In the genomic region with DNA sequence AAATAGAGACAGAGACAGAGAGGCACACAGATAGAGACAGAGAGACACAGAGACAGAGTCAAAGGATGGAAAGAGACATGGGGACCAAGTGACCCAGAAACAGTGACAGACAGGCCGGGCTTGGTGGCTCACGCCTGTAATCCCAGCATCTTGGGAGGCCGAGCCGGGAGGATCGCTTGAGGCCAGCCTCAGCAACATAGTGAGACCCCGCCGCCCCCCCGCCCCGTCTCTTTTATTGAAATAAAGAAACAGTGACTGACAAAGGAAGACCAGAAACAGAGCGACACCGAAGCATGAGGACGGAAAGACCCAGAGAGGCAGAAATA, we compare ENCODE assay signal across 8 cellular contexts. TPM values are rescaled to one million over a fixed set of nuclear protein-coding genes. Genes with fewer than 3 reads are reported as not detected.
DNase-seq lines count a peak whose midpoint lies in the region; ATAC-seq and TF ChIP-seq lines count a peak whose summit lies in the region.

No MANE protein-coding gene starts in this region.

- no peak for ATAC-seq in right lobe of liver

- intact Hi-C loops in activated CD4-positive, alpha-beta T cell treated with anti-CD3 and anti-CD28 coated beads, Interleukin-2, amount 10 ng/mL, durations not matched to agents 24 days and 14 days (cut with micrococcal nuclease), result loop anchor here (1.0 to 10.0 kb wide), 4 partner anchors 45 to 190 kb away; partner anchors contain the start of gene TOMM40
- intact Hi-C loops in right lobe of liver (cut with DNase I), result loop anchor here (10.0 kb wide), 2 partner anchors 50 to 60 kb away; no protein-coding TSS in a partner anchor
- intact Hi-C loops in thyroid gland (cut with DNase I), result loop anchor here (5.0 kb wide), 1 partner anchor 42 kb away; no protein-coding TSS in a partner anchor

- peak overlapping the region; percentile 90 for H3K4me3 Mint-ChIP-seq in activated CD4-positive, alpha-beta T cell treated with anti-CD3 and anti-CD28 coated beads, Interleukin-2, amount 10 ng/mL, durations not matched to agents 24 days and 14 days
- H3K4me3 Mint-ChIP-seq in brain, result peak overlapping the region; percentile 92 to 97 (median 92)

- H3K27ac Mint-ChIP-seq in activated CD4-positive, alpha-beta T cell treated with anti-CD3 and anti-CD28 coated beads, Interleukin-2, amount 10 ng/mL, durations not matched to agents 24 days and 14 days, result peak overlapping the region; percentile 85
- peak overlapping the region; percentile 90 to 94 (median 93) for H3K27ac Mint-ChIP-seq in brain

- no peaks in the 10 kb centered on the region for H3K9me3 ChIP-seq in right lobe of liver
- H3K9me3 ChIP-seq in thyroid gland, result no peaks in the 10 kb centered on the region

- CTCF ChIA-PET in HEK293T (lab: Yijun Ruan, JAX), result no interaction called here

- H3K4me1 ChIP-seq in right lobe of liver (peaks cover 0 to 34% (median 7%) of the 10 kb centered on the region in 4 donors), thyroid gland (peaks cover 28 to 42% of the 10 kb centered on the region in 2 donors)

- H3K27me3 ChIP-seq in right lobe of liver (no peaks in the 10 kb centered on the region), thyroid gland (no peaks in the 10 kb centered on the region)

- no peak for DNase-seq in activated CD4-positive, alpha-beta T cell treated with anti-CD3 and anti-CD28 coated beads, Interleukin-2, amount 10 ng/mL, durations not matched to agents 24 days and 14 days
- no peak for DNase-seq in activated CD4-positive, alpha-beta T cell treated with anti-CD3 and anti-CD28 coated beads for 1 hour
- DNase-seq in right lobe of liver (peak in 1 of 3 donors; percentile 62), thyroid gland (peak in 1 of 2 donors; percentile 54), pons (ENCODE audit: low spot score) (no peak), HEK293T (ENCODE audit: extremely low spot score) (no peak), MV-4-11 (lab: John Stamatoyannopoulos, UW) (no peak)

- TF ChIP-seq CTCF in brain (conservative IDR thresholded peaks at IDR 0.05), result no peak
- no peak for TF ChIP-seq CTCF in right lobe of liver (IDR thresholded peaks at IDR 0.05)
- no peak for TF ChIP-seq CTCF in thyroid gland (IDR thresholded peaks at IDR 0.05)

- H3K27ac ChIP-seq in right lobe of liver (peak overlapping the region; percentile 65 to 78 (median 77)), thyroid gland (peak overlapping the region in 2 of 3 donors; percentile 80 to 82)

- TF ChIP-seq POLR2A in right lobe of liver (IDR thresholded peaks at IDR 0.05), result no peak
- TF ChIP-seq POLR2A in thyroid gland (IDR thresholded peaks at IDR 0.05), result no peak

- no peaks in the 10 kb centered on the region for H3K36me3 Mint-ChIP-seq in activated CD4-positive, alpha-beta T cell treated with anti-CD3 and anti-CD28 coated beads, Interleukin-2, amount 10 ng/mL, durations not matched to agents 24 days and 14 days (ENCODE audit: low read depth)
- H3K36me3 Mint-ChIP-seq in brain, result no peaks in the 10 kb centered on the region

- H3K36me3 ChIP-seq in right lobe of liver (no peaks in the 10 kb centered on the region), thyroid gland (no peaks in the 10 kb centered on the region)

- WGBS in right lobe of liver (ENCODE audit: insufficient coverage, low coverage, low lambda C conversion rate, missing lambda C conversion rate), result 11% methylated on average over 12 of the region's 12 CpGs
- WGBS in thyroid gland, 2 donors, result 12 to 19% methylated on average over 12 of the region's 12 CpGs

- H3K27me3 Mint-ChIP-seq in activated CD4-positive, alpha-beta T cell treated with anti-CD3 and anti-CD28 coated beads, Interleukin-2, amount 10 ng/mL, durations not matched to agents 24 days and 14 days, result peaks cover 42% of the 10 kb centered on the region
- peaks cover 20% of the 10 kb centered on the region for H3K27me3 Mint-ChIP-seq in brain

- H3K4me3 ChIP-seq in right lobe of liver (peak overlapping the region; percentile 37 to 64 (median 41)), thyroid gland (replicated peaks in 1 of 3) (peak overlapping the region in 1 of 3 donors; percentile 85)

- POLR2A ChIA-PET in HEK293T (lab: Yijun Ruan, JAX), result interaction anchor here (1.0 to 1.4 kb wide), 2 partner anchors 38 to 45 kb away, joined by 3 to 11 read pairs; partner anchors contain the start of gene TOMM40

- peaks cover 19% of the 10 kb centered on the region for H3K4me1 Mint-ChIP-seq in activated CD4-positive, alpha-beta T cell treated with anti-CD3 and anti-CD28 coated beads, Interleukin-2, amount 10 ng/mL, durations not matched to agents 24 days and 14 days
- H3K4me1 Mint-ChIP-seq in brain, result peaks cover 30% of the 10 kb centered on the region

- H3K9me3 Mint-ChIP-seq in activated CD4-positive, alpha-beta T cell treated with anti-CD3 and anti-CD28 coated beads, Interleukin-2, amount 10 ng/mL, durations not matched to agents 24 days and 14 days, result no peaks in the 10 kb centered on the region
- H3K9me3 Mint-ChIP-seq in brain, result peaks cover 0 to 4% (median 0%) of the 10 kb centered on the region in 5 experiments

TF ChIP-seq in HEK293T, 16 proteins besides CTCF, POLR2A, EP300 and RAD21:
- TF ChIP-seq SP1 (IDR thresholded peaks at IDR 0.05) (no peak), FOXK2 (IDR thresholded peaks at IDR 0.05) (no peak), L3MBTL2 (conservative IDR thresholded peaks at IDR 0.05) (no peak), NFRKB (IDR thresholded peaks at IDR 0.05) (no peak), ARNT (IDR thresholded peaks at IDR 0.05) (no peak)

RNA-seq across cellular contexts. Expression of gene NECTIN2, which starts 0.8 kb away (rescaled TPM):
- 0.19 and 0.44 TPM in 2 replicates for total RNA-seq in activated CD4-positive, alpha-beta T cell treated with anti-CD3 and anti-CD28 coated beads, Interleukin-2, amount 10 ng/mL, durations not matched to agents 24 days and 14 days
- polyA plus RNA-seq in brain (ENCODE audit: insufficient read depth, low read depth, low replicate concordance), result 49.8 TPM
- total RNA-seq in right lobe of liver, result 100 to 1,000 TPM in 1 of 6 experiments, 10 to 100 TPM in 5; 63.5 to 127 (median 87.4) TPM
- 100 to 1,000 TPM in 3 of 4 donors, 10 to 100 TPM in 1; 88.6 to 164 (median 117) TPM for total RNA-seq in thyroid gland

RNA-seq across cellular contexts. Expression of gene BCAM, which starts 36.3 kb away (rescaled TPM):
- total RNA-seq in activated CD4-positive, alpha-beta T cell treated with anti-CD3 and anti-CD28 coated beads, Interleukin-2, amount 10 ng/mL, durations not matched to agents 24 days and 14 days, result not detected in 2 replicates
- 92.8 TPM for polyA plus RNA-seq in brain (ENCODE audit: insufficient read depth, low read depth, low replicate concordance)
- total RNA-seq in right lobe of liver (10 to 100 TPM; 26.5 to 48.3 (median 32.7) TPM), thyroid gland (100 to 1,000 TPM; 156 to 391 (median 285) TPM)

RNA-seq across cellular contexts. Expression of gene TOMM40, which starts 45.8 kb away (rescaled TPM):
- total RNA-seq in activated CD4-positive, alpha-beta T cell treated with anti-CD3 and anti-CD28 coated beads, Interleukin-2, amount 10 ng/mL, durations not matched to agents 24 days and 14 days, result 208 and 213 TPM in 2 replicates
- 61.1 TPM for polyA plus RNA-seq in brain (ENCODE audit: insufficient read depth, low read depth, low replicate concordance)
- total RNA-seq in right lobe of liver (10 to 100 TPM; 24.9 to 82.6 (median 26.7) TPM), thyroid gland (10 to 100 TPM; 40.2 to 82.8 (median 58.3) TPM)

Comparison
In these comparisons a context has a peak if more than half of its experiments do, and no peak if none do; other contexts are left out.
1. RNA of gene NECTIN2, which starts 0.8 kb away (total RNA-seq): 88.6 to 164 TPM in thyroid gland and 63.5 to 127 TPM in right lobe of liver; 0.19 to 0.44 TPM in activated CD4-positive, alpha-beta T cell treated with anti-CD3 and anti-CD28 coated beads, Interleukin-2, amount 10 ng/mL, durations not matched to agents 24 days and 14 days; every median in the first group is over 10 times any median in the second.
2. RNA of gene BCAM, which starts 36.3 kb away (total RNA-seq): 156 to 391 TPM in thyroid gland and 26.5 to 48.3 TPM in right lobe of liver; not detected in activated CD4-positive, alpha-beta T cell treated with anti-CD3 and anti-CD28 coated beads, Interleukin-2, amount 10 ng/mL, durations not matched to agents 24 days and 14 days; every median in the first group is over 10 times any median in the second.